ENCODE assay signal across 21 cellular contexts in genomic region chr21:28900481-28900880, GRCh38.
DNase-seq lines count a peak whose midpoint lies in the region; TF ChIP-seq lines count a peak whose summit lies in the region.
"Had no signal": no experiment of that assay in that cellular context is flagged by ENCODE, and none has a peak within 500 bp of the region (broad histone marks: within the 10 kb centered on the region; RNA-seq: fewer than 3 reads in every experiment).

No MANE protein-coding gene starts in this region.

- no peaks in the 10 kb centered on the region for H3K9me2 ChIP-seq in MM.1S (replicated peaks; ENCODE audit: insufficient read depth, low read length)

- H3F3A ChIP-seq in MM.1S (ENCODE audit: insufficient read depth, low read length), result peaks cover 10% of the 10 kb centered on the region

- TF ChIP-seq CTCF in MM.1S (IDR thresholded peaks at IDR 0.05; ENCODE audit: low read length), result no peak
- no peak for TF ChIP-seq CTCF in ascending aorta (IDR thresholded peaks at IDR 0.05)
- no peak for TF ChIP-seq CTCF in osteoblast (IDR thresholded peaks at IDR 0.05; ENCODE audit: extremely low read depth, low read depth, low read length)

- H4K20me1 ChIP-seq in MM.1S (ENCODE audit: insufficient read depth, low read length) (no peaks in the 10 kb centered on the region), osteoblast (ENCODE audit: insufficient read depth, low read length) (no peaks in the 10 kb centered on the region)
- H4K20me1 ChIP-seq: BLaER1 treated with 17β-estradiol and CSF1 and Interleukin-3, amounts not matched to agents 10 nM and 100 nM had no signal

- H3K79me2 ChIP-seq in MM.1S (ENCODE audit: low read length) (no peaks in the 10 kb centered on the region), osteoblast (ENCODE audit: insufficient read depth, low read length) (no peaks in the 10 kb centered on the region)

- H3K27me3 ChIP-seq in MM.1S (replicated peaks; ENCODE audit: insufficient read depth, low read length), result no peaks in the 10 kb centered on the region
- H3K27me3 ChIP-seq in ascending aorta, result no peaks in the 10 kb centered on the region
- H3K27me3 ChIP-seq in osteoblast (ENCODE audit: insufficient read depth, low read length), result peaks cover 4% of the 10 kb centered on the region
- H3K27me3 ChIP-seq: BE2C; BLaER1 treated with 17β-estradiol and CSF1 and Interleukin-3, amounts not matched to agents 10 nM and 100 nM had no signal

- DNase-seq in COLO829 (ENCODE audit: low spot score) (peak; percentile 70), MM.1S (no peak), ascending aorta (ENCODE audit: low spot score in 2 of 2) (no peak), osteoblast (ENCODE audit: insufficient read length, low spot score, missing footprints) (peak; percentile 23), amygdala (lab: John Stamatoyannopoulos, UW) (no peak), NCI-H1417 treated with DMSO at 0.1 percent for 48 hours (lab: John Stamatoyannopoulos, UW) (no peak), NCI-H69 (lab: John Stamatoyannopoulos, UW) (no peak)
- DNase-seq: 8988T; ACHN; AML-193; BE2C; Calu3; CD4-positive, alpha-beta T cell; CD8-positive, alpha-beta memory T cell; COR-L47; DMS53; DMS79 treated with DMSO at 0.1 percent for 48 hours; GOT3 had no signal

- H3K9ac ChIP-seq in MM.1S (ENCODE audit: low read length), result no peak overlapping the region
- H3K9ac ChIP-seq: BLaER1 treated with 17β-estradiol and CSF1 and Interleukin-3, amounts not matched to agents 10 nM and 100 nM had no signal

- H2AFZ ChIP-seq in MM.1S (ENCODE audit: low read length) (no peak overlapping the region), osteoblast (ENCODE audit: low read length) (no peak overlapping the region)

- no peak overlapping the region for H3K27ac ChIP-seq in MM.1S (ENCODE audit: low read length)
- H3K27ac ChIP-seq in ascending aorta, result peak overlapping the region; percentile 65 to 76
- H3K27ac ChIP-seq in osteoblast (ENCODE audit: low read depth, low read length), result no peak overlapping the region
- H3K27ac ChIP-seq: A549; BLaER1 treated with 17β-estradiol and CSF1 and Interleukin-3, amounts not matched to agents 10 nM and 100 nM had no signal

- H3K36me3 ChIP-seq in MM.1S (replicated peaks; ENCODE audit: insufficient read depth, low read length), result no peaks in the 10 kb centered on the region
- no peaks in the 10 kb centered on the region for H3K36me3 ChIP-seq in ascending aorta
- no peaks in the 10 kb centered on the region for H3K36me3 ChIP-seq in osteoblast (ENCODE audit: insufficient read depth, low read length)
- H3K36me3 ChIP-seq: BE2C; BLaER1 treated with 17β-estradiol and CSF1 and Interleukin-3, amounts not matched to agents 10 nM and 100 nM; HAP-1 had no signal

- H3K4me3 ChIP-seq in MM.1S (ENCODE audit: low read length) (no peak overlapping the region), ascending aorta (no peak overlapping the region), osteoblast (ENCODE audit: insufficient read depth, low read length) (no peak overlapping the region)
- H3K4me3 ChIP-seq: A549; BLaER1 treated with 17β-estradiol and CSF1 and Interleukin-3, amounts not matched to agents 10 nM and 100 nM; HAP-1 had no signal

- no peaks in the 10 kb centered on the region for H3K9me3 ChIP-seq in MM.1S (replicated peaks; ENCODE audit: insufficient read depth, low read length)
- no peaks in the 10 kb centered on the region for H3K9me3 ChIP-seq in ascending aorta
- H3K9me3 ChIP-seq in osteoblast (ENCODE audit: low read depth, low read length), result no peaks in the 10 kb centered on the region
- H3K9me3 ChIP-seq: A549, BE2C, HAP-1 had no signal

- intact Hi-C loops in ascending aorta (cut with DNase I), result no loop called here

- H3K4me1 ChIP-seq in MM.1S (ENCODE audit: low read length), result peaks cover 4% of the 10 kb centered on the region; the same call in 1 of the 2 replicates
- peaks cover 3 to 42% of the 10 kb centered on the region in 2 donors for H3K4me1 ChIP-seq in ascending aorta
- no peaks in the 10 kb centered on the region for H3K4me1 ChIP-seq in osteoblast (ENCODE audit: insufficient read depth, low read length)
- H3K4me1 ChIP-seq: A549; BE2C; BLaER1 treated with 17β-estradiol and CSF1 and Interleukin-3, amounts not matched to agents 10 nM and 100 nM; HAP-1 had no signal

- H3K4me2 ChIP-seq in MM.1S (ENCODE audit: low read depth, low read length), result peak overlapping the region; percentile 18; the same call in 1 of the 2 replicates
- H3K4me2 ChIP-seq in osteoblast (ENCODE audit: insufficient read depth, low read length), result no peak overlapping the region
- H3K4me2 ChIP-seq: A549; BLaER1 treated with 17β-estradiol and CSF1 and Interleukin-3, amounts not matched to agents 10 nM and 100 nM had no signal

Comparison
In these comparisons a context has a peak if more than half of its experiments do, and no peak if none do; other contexts are left out.
1. DNase-seq: peak in COLO829 (single experiment) and osteoblast (single experiment); none in MM.1S (single experiment), ascending aorta (0 of 2), amygdala (0 of 56), NCI-H1417 treated with DMSO at 0.1 percent for 48 hours (single experiment) and NCI-H69 (single experiment).
2. H3K27ac ChIP-seq: peak in ascending aorta (2 of 2); none in MM.1S (single experiment) and osteoblast (single experiment).